Comparison of ENCODE assay signal across 8 cellular contexts in genomic region chr15:101276501-101277037, GRCh38. TPM values are rescaled to one million over a fixed set of nuclear protein-coding genes. Genes with fewer than 3 reads are reported as not detected.
DNase-seq lines count a peak whose midpoint lies in the region; ATAC-seq, FAIRE-seq and TF ChIP-seq lines count a peak whose summit lies in the region.

No MANE protein-coding gene starts in this region.

- peak overlapping the region; percentile 73 to 96 (median 90) for H3K27ac ChIP-seq in body of pancreas
- peak overlapping the region; percentile 87 to 93 for H3K27ac ChIP-seq in lung (ENCODE audit: low read depth in 1 of 2, low read length in 1 of 2)

- H3K4me1 ChIP-seq in HAP-1 (no peaks in the 10 kb centered on the region), body of pancreas (peaks cover 13% of the 10 kb centered on the region), lung (ENCODE audit: control insufficient read depth in 2 of 2, insufficient read depth in 2 of 2, low read length in 2 of 2) (no peaks in the 10 kb centered on the region)

- ATAC-seq in body of pancreas (no peak), lung (ENCODE audit: insufficient read depth, low FRiP score) (no peak)

- intact Hi-C loops in body of pancreas (cut with DNase I): no loop called here

- whole genome bisulfite sequencing in body of pancreas, 2 donors: 3 to 6% methylated on average over 14 of the region's 14 CpGs
- 12 to 15% methylated on average over 14 of the region's 14 CpGs for WGBS in lung, 2 donors

- peak; percentile 59 for DNase-seq in NCI-H82 (lab: John Stamatoyannopoulos, UW)
- no peak for DNase-seq in NCI-H82 treated with DMSO at 0.1 percent for 48 hours (lab: John Stamatoyannopoulos, UW; ENCODE audit: unreplicated experiment)
- peak; percentile 43 to 59 for DNase-seq in HAP-1 (ENCODE audit: low spot score in 2 of 2)
- DNase-seq in NCI-H526 treated with DMSO at 0.1 percent for 48 hours (lab: John Stamatoyannopoulos, UW): peak; percentile 32
- DNase-seq in body of pancreas: no peak
- DNase-seq in lung (ENCODE audit: low spot score): no peak
- DNase-seq in urothelium cell line (ENCODE audit: low spot score): peak; percentile 32
- no peak for DNase-seq in NCI-H1930 (lab: John Stamatoyannopoulos, UW)

- H3K27me3 ChIP-seq in HAP-1 (ENCODE audit: low read depth) (no peaks in the 10 kb centered on the region), body of pancreas (no peaks in the 10 kb centered on the region), lung (ENCODE audit: control insufficient read depth, insufficient read depth) (no peaks in the 10 kb centered on the region)

- FAIRE-seq in urothelium cell line (lab: Jason Lieb, UNC): no peak

- H3K4me3 ChIP-seq in HAP-1: peak overlapping the region; percentile 68
- H3K4me3 ChIP-seq in body of pancreas: peak overlapping the region; percentile 50 to 76
- peak overlapping the region; percentile 86 for H3K4me3 ChIP-seq in lung

- no peaks in the 10 kb centered on the region for H3K9me3 ChIP-seq in HAP-1
- no peaks in the 10 kb centered on the region for H3K9me3 ChIP-seq in body of pancreas
- H3K9me3 ChIP-seq in lung (ENCODE audit: control insufficient read depth in 2 of 2, insufficient read depth in 1 of 2, low read length in 1 of 2): no peaks in the 10 kb centered on the region

- no peak for TF ChIP-seq POLR2A in body of pancreas (IDR thresholded peaks at IDR 0.05)

- peaks cover 56% of the 10 kb centered on the region for H3K36me3 ChIP-seq in HAP-1 (replicated peaks)
- peaks cover 14 to 40% of the 10 kb centered on the region in 2 donors for H3K36me3 ChIP-seq in body of pancreas (replicated peaks in 1 of 2; ENCODE audit: insufficient read depth in 1 of 2, low read depth in 2 of 2)
- peaks cover 28 to 42% of the 10 kb centered on the region in 2 donors for H3K36me3 ChIP-seq in lung (ENCODE audit: control insufficient read depth in 2 of 2, insufficient read depth in 2 of 2, low read length in 2 of 2)

- in situ Hi-C loops in HAP-1 (cut with MboI; ENCODE audit: low sequenced_read_pairs): no loop called here

- TF ChIP-seq CTCF in body of pancreas (IDR thresholded peaks at IDR 0.05): peak in 5 of 7 experiments; percentile 6 to 32 (median 19)
- no peak for TF ChIP-seq CTCF in lung (IDR thresholded peaks at IDR 0.05; ENCODE audit: control extremely low read depth, extremely low read depth)

RNA-seq across cellular contexts. Expression of gene SELENOS, which starts 0.7 kb away (rescaled TPM):
- total RNA-seq in body of pancreas (10 to 100 TPM; 37.2 to 45.1 TPM), lung (10 to 100 TPM; 41.7 to 84.1 TPM)
- 100 to 1,000 TPM in 1 of 2 donors, 10 to 100 TPM in 1; 79.8 to 158 TPM for polyA plus RNA-seq in lung

RNA-seq across cellular contexts. Expression of gene SNRPA1, which starts 18.5 kb away (rescaled TPM):
- total RNA-seq in body of pancreas (10 to 100 TPM; 26.2 to 29.7 TPM), lung (10 to 100 TPM; 34.5 to 46.7 TPM)
- 10 to 100 TPM; 55.8 to 57.7 TPM for polyA plus RNA-seq in lung

RNA-seq across cellular contexts. Expression of gene CHSY1, which starts 24.7 kb away (rescaled TPM):
- total RNA-seq in body of pancreas (10 to 100 TPM in 1 of 2 donors, 1 to 10 TPM in 1; 7.8 to 12.2 TPM), lung (10 to 100 TPM; 33.0 to 52.2 TPM)
- polyA plus RNA-seq in lung: 10 to 100 TPM; 11.8 to 27.7 TPM

Comparison
In these comparisons a context has a peak if more than half of its experiments do, and no peak if none do; other contexts are left out.
1. DNase-seq: peak in NCI-H82 (single experiment), HAP-1 (2 of 2), NCI-H526 treated with DMSO at 0.1 percent for 48 hours (single experiment) and urothelium cell line (single experiment); none in NCI-H82 treated with DMSO at 0.1 percent for 48 hours (single experiment), body of pancreas (0 of 4), lung (single experiment) and NCI-H1930 (0 of 2).
2. Peak in every context shown above with its lines, with median percentiles within 50 percentile points of each other: H3K4me3 ChIP-seq.